ENCODE assay signal across 26 cellular contexts in genomic region chr16:13351651-13352217, GRCh38.
DNase-seq lines count a peak whose midpoint lies in the region.
"Had no signal": no experiment of that assay in that cellular context is flagged by ENCODE, and none has a peak within 500 bp of the region (broad histone marks: within the 10 kb centered on the region; RNA-seq: fewer than 3 reads in every experiment).

No MANE protein-coding gene starts in this region.

- no peaks in the 10 kb centered on the region for H3K9me3 ChIP-seq in iPS-20b (ENCODE audit: insufficient read depth, low read depth, low read length)
- H3K9me3 ChIP-seq: left ventricle myocardium inferior, psoas muscle, thoracic aorta had no signal

- peaks cover 6% of the 10 kb centered on the region for H3K9me3 Mint-ChIP-seq in activated T-helper 2 cell treated with anti-CD3 and anti-CD28 coated beads, Interferon-gamma antibody, Interleukin-2, Interleukin-4, amounts not matched to agents 10 μg/mL and 5 μg/mL and 100 μg/mL, durations not matched to agents 14 hours and 24 hours and 36 hours

- peak overlapping the region; percentile 25; the same call in 1 of the 2 replicates for H3K4me3 ChIP-seq in iPS-20b (ENCODE audit: low read length)
- H3K4me3 ChIP-seq: left ventricle myocardium inferior, psoas muscle, thoracic aorta had no signal

- peak overlapping the region; percentile 70; the same call in 1 of the 2 replicates for H3K9ac ChIP-seq in iPS-20b (ENCODE audit: low read depth, low read length)
- H3K9ac ChIP-seq: KMS-11 had no signal

- no peaks in the 10 kb centered on the region for H3K4me1 Mint-ChIP-seq in activated T-helper 2 cell treated with anti-CD3 and anti-CD28 coated beads, Interferon-gamma antibody, Interleukin-2, Interleukin-4, amounts not matched to agents 10 μg/mL and 5 μg/mL and 100 μg/mL, durations not matched to agents 14 hours and 24 hours and 36 hours (ENCODE audit: low read depth)
- H3K4me1 Mint-ChIP-seq: activated CD4-positive, alpha-beta T cell treated with anti-CD3 and anti-CD28 coated beads for 36 hours; CD4-positive, alpha-beta memory T cell; mesothelial cell of epicardium; naive thymus-derived CD4-positive, alpha-beta T cell had no signal

- H3K27me3 ChIP-seq in iPS-20b (ENCODE audit: insufficient read depth, low read length) = no peaks in the 10 kb centered on the region

- H3K4me1 ChIP-seq in iPS-20b (ENCODE audit: insufficient read depth, low read length) = peaks cover 12% of the 10 kb centered on the region
- H3K4me1 ChIP-seq: left ventricle myocardium inferior, psoas muscle had no signal

- no peaks in the 10 kb centered on the region for H3K27me3 Mint-ChIP-seq in activated T-helper 2 cell treated with anti-CD3 and anti-CD28 coated beads, Interferon-gamma antibody, Interleukin-2, Interleukin-4, amounts not matched to agents 10 μg/mL and 5 μg/mL and 100 μg/mL, durations not matched to agents 14 hours and 24 hours and 36 hours (ENCODE audit: low read depth)
- H3K27me3 Mint-ChIP-seq: activated CD4-positive, alpha-beta T cell treated with anti-CD3 and anti-CD28 coated beads for 36 hours; CD4-positive, alpha-beta memory T cell; stimulated activated naive CD8-positive, alpha-beta T cell treated with anti-CD3 and anti-CD28 coated beads, Interleukin-15, Interleukin-2, amounts not matched to agents 100 ng/mL and 50 ng/mL, for 24 hours had no signal

- intact Hi-C loops in activated T-helper 2 cell treated with anti-CD3 and anti-CD28 coated beads, Interferon-gamma antibody, Interleukin-2, Interleukin-4, amounts not matched to agents 10 μg/mL and 5 μg/mL and 100 μg/mL, durations not matched to agents 14 hours and 24 hours and 36 hours (cut with micrococcal nuclease) = no loop called here

- peak overlapping the region; percentile 70 for H3K27ac ChIP-seq in iPS-20b (ENCODE audit: low read length)
- H3K27ac ChIP-seq: KMS-11, left ventricle myocardium inferior, psoas muscle, thoracic aorta had no signal

- peaks cover 16% of the 10 kb centered on the region; the same call in 1 of the 2 replicates for H3K36me3 ChIP-seq in iPS-20b (ENCODE audit: insufficient read depth, low read depth, low read length)
- H3K36me3 ChIP-seq: left ventricle myocardium inferior, thoracic aorta had no signal

- no peaks in the 10 kb centered on the region for H3K36me3 Mint-ChIP-seq in activated T-helper 2 cell treated with anti-CD3 and anti-CD28 coated beads, Interferon-gamma antibody, Interleukin-2, Interleukin-4, amounts not matched to agents 10 μg/mL and 5 μg/mL and 100 μg/mL, durations not matched to agents 14 hours and 24 hours and 36 hours (ENCODE audit: low read depth)
- H3K36me3 Mint-ChIP-seq: activated naive CD8-positive, alpha-beta T cell; CD4-positive, alpha-beta memory T cell; mesothelial cell of epicardium; naive thymus-derived CD4-positive, alpha-beta T cell had no signal

- no peak overlapping the region for H3K27ac Mint-ChIP-seq in activated T-helper 2 cell treated with anti-CD3 and anti-CD28 coated beads, Interferon-gamma antibody, Interleukin-2, Interleukin-4, amounts not matched to agents 10 μg/mL and 5 μg/mL and 100 μg/mL, durations not matched to agents 14 hours and 24 hours and 36 hours
- H3K27ac Mint-ChIP-seq: activated CD4-positive, alpha-beta T cell treated with anti-CD3 and anti-CD28 coated beads for 36 hours; activated CD8-positive, alpha-beta T cell treated with anti-CD3 and anti-CD28 coated beads, Interleukin-2, amount 10 ng/mL, durations not matched to agents 7 days and 5 days; activated naive CD8-positive, alpha-beta T cell; CD4-positive, alpha-beta memory T cell; mesothelial cell of epicardium; naive thymus-derived CD4-positive, alpha-beta T cell; stimulated activated naive CD8-positive, alpha-beta T cell treated with anti-CD3 and anti-CD28 coated beads, Interleukin-15, Interleukin-2, amounts not matched to agents 100 ng/mL and 50 ng/mL, for 24 hours had no signal

- DNase-seq in NCI-H748 (lab: John Stamatoyannopoulos, UW; ENCODE audit: unreplicated experiment) (peak; percentile 19), NCI-H748 treated with DMSO at 0.1 percent for 48 hours (lab: John Stamatoyannopoulos, UW) (no peak), NCI-H510A treated with DMSO at 0.1 percent for 48 hours (lab: John Stamatoyannopoulos, UW) (peak; percentile 42), HPDE6-E6E7 (ENCODE audit: extremely low spot score) (no peak), NOMO-1 treated with DMSO at 0.1 percent for 48 hours (lab: John Stamatoyannopoulos, UW; ENCODE audit: unreplicated experiment) (no peak), NCI-H446 (lab: John Stamatoyannopoulos, UW) (no peak)
- DNase-seq in activated T-helper 2 cell treated with anti-CD3 and anti-CD28 coated beads, Interferon-gamma antibody, Interleukin-2, Interleukin-4, amounts not matched to agents 10 μg/mL and 5 μg/mL and 100 μg/mL, durations not matched to agents 14 hours and 24 hours and 36 hours (ENCODE audit: low spot score) = no peak
- DNase-seq: activated CD4-positive, alpha-beta T cell treated with anti-CD3 and anti-CD28 coated beads for 36 hours; activated CD8-positive, alpha-beta T cell treated with anti-CD3 and anti-CD28 coated beads, Interleukin-2, amount 10 ng/mL, durations not matched to agents 7 days and 5 days; activated effector memory CD4-positive, alpha-beta T cell treated with Interleukin-2 at 50 U/mL for 16 hours; anterior cingulate cortex; CD4-positive, alpha-beta memory T cell; H7; left ventricle myocardium inferior; naive thymus-derived CD4-positive, alpha-beta T cell; NCI-H1436 treated with DMSO at 0.1 percent for 48 hours; NCI-H2227 treated with DMSO at 0.1 percent for 48 hours; PC-3; psoas muscle; T-helper 2 cell had no signal

- H3K4me3 Mint-ChIP-seq in activated T-helper 2 cell treated with anti-CD3 and anti-CD28 coated beads, Interferon-gamma antibody, Interleukin-2, Interleukin-4, amounts not matched to agents 10 μg/mL and 5 μg/mL and 100 μg/mL, durations not matched to agents 14 hours and 24 hours and 36 hours (ENCODE audit: low read depth) = no peak overlapping the region
- H3K4me3 Mint-ChIP-seq: activated CD4-positive, alpha-beta T cell treated with anti-CD3 and anti-CD28 coated beads for 36 hours; activated CD8-positive, alpha-beta T cell treated with anti-CD3 and anti-CD28 coated beads, Interleukin-2, amount 10 ng/mL, durations not matched to agents 7 days and 5 days; activated naive CD8-positive, alpha-beta T cell; CD4-positive, alpha-beta memory T cell; mesothelial cell of epicardium; naive thymus-derived CD4-positive, alpha-beta T cell; stimulated activated naive CD8-positive, alpha-beta T cell treated with anti-CD3 and anti-CD28 coated beads, Interleukin-15, Interleukin-2, amounts not matched to agents 100 ng/mL and 50 ng/mL, for 24 hours had no signal

Comparison
In these comparisons a context has a peak if more than half of its experiments do, and no peak if none do; other contexts are left out.
1. DNase-seq: peak in NCI-H748 (single experiment) and NCI-H510A treated with DMSO at 0.1 percent for 48 hours (single experiment); none in NCI-H748 treated with DMSO at 0.1 percent for 48 hours (single experiment), activated T-helper 2 cell treated with anti-CD3 and anti-CD28 coated beads, Interferon-gamma antibody, Interleukin-2, Interleukin-4, amounts not matched to agents 10 μg/mL and 5 μg/mL and 100 μg/mL, durations not matched to agents 14 hours and 24 hours and 36 hours (single experiment), HPDE6-E6E7 (single experiment), NOMO-1 treated with DMSO at 0.1 percent for 48 hours (single experiment) and NCI-H446 (0 of 2).